In the genomic region with DNA sequence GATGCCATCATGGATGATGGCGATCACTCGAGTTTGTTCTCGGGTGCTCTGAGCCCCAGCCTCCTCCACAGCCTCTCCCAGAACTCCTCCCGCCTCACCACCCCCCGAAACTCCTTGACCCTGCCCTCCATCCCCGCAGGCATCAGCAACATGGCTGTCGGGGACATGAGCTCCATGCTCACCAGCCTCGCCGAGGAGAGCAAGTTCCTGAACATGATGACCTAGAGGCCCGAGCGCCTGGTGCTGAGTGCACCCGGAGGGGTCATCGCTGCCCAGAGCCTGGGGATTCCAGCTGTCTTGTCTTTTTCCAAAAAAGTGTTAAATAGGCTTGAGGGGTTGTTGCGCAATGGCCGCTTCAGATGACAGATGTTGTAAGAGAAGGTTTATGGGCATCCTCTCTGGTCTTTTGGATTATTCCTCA, we compare ENCODE assay signal across 26 cellular contexts.
DNase-seq lines count a peak whose midpoint lies in the region; ATAC-seq and TF ChIP-seq lines count a peak whose summit lies in the region.
"Had no signal": no experiment of that assay in that cellular context is flagged by ENCODE, and none has a peak within 500 bp of the region (broad histone marks: within the 10 kb centered on the region; RNA-seq: fewer than 3 reads in every experiment).

No MANE protein-coding gene starts in this region.

- no peaks in the 10 kb centered on the region for H3K27me3 Mint-ChIP-seq in activated CD8-positive, alpha-beta memory T cell treated with anti-CD3 and anti-CD28 coated beads, Interleukin-2, amount 10 ng/mL, durations not matched to agents 7 days and 5 days
- H3K27me3 Mint-ChIP-seq: activated CD4-positive, alpha-beta T cell treated with anti-CD3 and anti-CD28 coated beads for 36 hours; T-cell had no signal

- 88 to 94% (median 92%) methylated on average over 15 of the region's 15 CpGs for WGBS in spleen, 5 donors

- H3K36me3 ChIP-seq in spleen: peaks cover 0 to 21% (median 0%) of the 10 kb centered on the region in 6 donors
- H3K36me3 ChIP-seq: BLaER1, pancreas, right lobe of liver had no signal

- TF ChIP-seq CTCF in fibroblast of pulmonary artery (IDR thresholded peaks at IDR 0.05; ENCODE audit: low read length, missing control alignments): no peak
- TF ChIP-seq CTCF in spleen (IDR thresholded peaks at IDR 0.05 in 8 of 11, conservative IDR thresholded peaks at IDR 0.05 in 3 of 11): no peak

- no peak overlapping the region for H3K4me3 ChIP-seq in fibroblast of pulmonary artery (replicated peaks; ENCODE audit: low read depth, low read length)
- no peak overlapping the region for H3K4me3 ChIP-seq in spleen
- H3K4me3 ChIP-seq: BLaER1, body of pancreas, heart left ventricle, pancreas, right lobe of liver had no signal

- intact Hi-C loops in spleen (cut with DNase I; ENCODE audit: low total_unique reads): no loop called here

- H3K4me1 ChIP-seq in spleen: no peaks in the 10 kb centered on the region
- H3K4me1 ChIP-seq: body of pancreas, Caco-2, heart left ventricle, pancreas, right lobe of liver had no signal

- H3K4me3 Mint-ChIP-seq in activated CD8-positive, alpha-beta memory T cell treated with anti-CD3 and anti-CD28 coated beads, Interleukin-2, amount 10 ng/mL, durations not matched to agents 7 days and 5 days: no peak overlapping the region
- H3K4me3 Mint-ChIP-seq: activated CD4-positive, alpha-beta T cell treated with anti-CD3 and anti-CD28 coated beads for 36 hours; activated T-helper 17 cell treated with anti-CD3 and anti-CD28 coated beads, Interleukin-2, amount 50 U/mL, for 72 hours; natural killer cell treated with Interleukin-12 subunit alpha and Interleukin-12 subunit beta and Interleukin-15 and Interleukin-18, amount 100 ng/mL, for 72 hours; T-cell had no signal

- H3K9me3 Mint-ChIP-seq in activated CD8-positive, alpha-beta memory T cell treated with anti-CD3 and anti-CD28 coated beads, Interleukin-2, amount 10 ng/mL, durations not matched to agents 7 days and 5 days (ENCODE audit: low read depth): no peaks in the 10 kb centered on the region
- H3K9me3 Mint-ChIP-seq: activated T-helper 17 cell treated with anti-CD3 and anti-CD28 coated beads, Interleukin-2, amount 50 U/mL, for 72 hours; natural killer cell treated with Interleukin-12 subunit alpha and Interleukin-12 subunit beta and Interleukin-15 and Interleukin-18, amount 100 ng/mL, for 72 hours; T-cell had no signal

- no peaks in the 10 kb centered on the region for H3K36me3 Mint-ChIP-seq in activated CD8-positive, alpha-beta memory T cell treated with anti-CD3 and anti-CD28 coated beads, Interleukin-2, amount 10 ng/mL, durations not matched to agents 7 days and 5 days
- H3K36me3 Mint-ChIP-seq: natural killer cell treated with Interleukin-12 subunit alpha and Interleukin-12 subunit beta and Interleukin-15 and Interleukin-18, amount 100 ng/mL, for 72 hours; T-cell had no signal

- peaks cover 0 to 4% (median 0%) of the 10 kb centered on the region in 7 donors for H3K27me3 ChIP-seq in spleen (replicated peaks in 1 of 7)
- H3K27me3 ChIP-seq: BLaER1, body of pancreas, heart left ventricle, pancreas, right lobe of liver had no signal

- H3K27ac ChIP-seq in spleen: no peak overlapping the region
- H3K27ac ChIP-seq: BLaER1, body of pancreas, heart left ventricle, pancreas, right lobe of liver had no signal

- no peak for TF ChIP-seq POLR2A in spleen (IDR thresholded peaks at IDR 0.05)

- no peak for ATAC-seq in activated CD8-positive, alpha-beta memory T cell treated with anti-CD3 and anti-CD28 coated beads, Interleukin-2, amount 10 ng/mL, durations not matched to agents 7 days and 5 days
- ATAC-seq in GM21515 (IDR thresholded peaks at IDR 0.05; ENCODE audit: unreplicated experiment) (no peak), GM19397 (IDR thresholded peaks at IDR 0.05; ENCODE audit: unreplicated experiment) (no peak)
- ATAC-seq: activated CD4-positive, alpha-beta T cell treated with anti-CD3 and anti-CD28 coated beads for 36 hours; activated T-helper 17 cell treated with anti-CD3 and anti-CD28 coated beads, Interleukin-2, amount 50 U/mL, for 72 hours; body of pancreas; heart left ventricle; left colon; natural killer cell treated with Interleukin-12 subunit alpha and Interleukin-12 subunit beta and Interleukin-15 and Interleukin-18, amount 100 ng/mL, for 72 hours; pancreas; right lobe of liver; T-cell had no signal

- DNase-seq in activated CD8-positive, alpha-beta memory T cell treated with anti-CD3 and anti-CD28 coated beads, Interleukin-2, amount 10 ng/mL, durations not matched to agents 7 days and 5 days: peak; percentile 27
- no peak for DNase-seq in activated CD8-positive, alpha-beta memory T cell treated with anti-CD3 and anti-CD28 coated beads, Interleukin-2, amount 50 U/mL, for 48 hours
- DNase-seq in SKM-1 (lab: John Stamatoyannopoulos, UW; ENCODE audit: unreplicated experiment): peak; percentile 6
- peak; percentile 17 for DNase-seq in fibroblast of pulmonary artery (ENCODE audit: low read depth)
- DNase-seq in spleen: peak; percentile 73
- DNase-seq in effector CD4-positive, alpha-beta T cell: no peak
- DNase-seq: activated CD4-positive, alpha-beta T cell treated with anti-CD3 and anti-CD28 coated beads for 36 hours; body of pancreas; Caco-2; DND-41; heart left ventricle; left colon; midbrain; NCI-H1694; NCI-H748 treated with DMSO at 0.1 percent for 48 hours; OCI-M1; pancreas; SHP77; substantia nigra; T-cell had no signal

- H3K4me1 Mint-ChIP-seq in activated CD8-positive, alpha-beta memory T cell treated with anti-CD3 and anti-CD28 coated beads, Interleukin-2, amount 10 ng/mL, durations not matched to agents 7 days and 5 days: no peaks in the 10 kb centered on the region
- H3K4me1 Mint-ChIP-seq: activated CD4-positive, alpha-beta T cell treated with anti-CD3 and anti-CD28 coated beads for 36 hours; activated T-helper 17 cell treated with anti-CD3 and anti-CD28 coated beads, Interleukin-2, amount 50 U/mL, for 72 hours; T-cell had no signal

- H3K27ac Mint-ChIP-seq in activated CD8-positive, alpha-beta memory T cell treated with anti-CD3 and anti-CD28 coated beads, Interleukin-2, amount 10 ng/mL, durations not matched to agents 7 days and 5 days: no peak overlapping the region
- H3K27ac Mint-ChIP-seq: activated CD4-positive, alpha-beta T cell treated with anti-CD3 and anti-CD28 coated beads for 36 hours; activated T-helper 17 cell treated with anti-CD3 and anti-CD28 coated beads, Interleukin-2, amount 50 U/mL, for 72 hours; natural killer cell treated with Interleukin-12 subunit alpha and Interleukin-12 subunit beta and Interleukin-15 and Interleukin-18, amount 100 ng/mL, for 72 hours; T-cell had no signal

- CTCF ChIA-PET in activated CD8-positive, alpha-beta memory T cell treated with anti-CD3 and anti-CD28 coated beads, Interleukin-2, amount 10 ng/mL, durations not matched to agents 7 days and 5 days (lab: Charles Lee): no interaction called here

- H3K9me3 ChIP-seq in spleen: peaks cover 0 to 4% (median 0%) of the 10 kb centered on the region in 8 donors
- H3K9me3 ChIP-seq: body of pancreas, Caco-2, heart left ventricle, pancreas, right lobe of liver had no signal

Comparison
In these comparisons a context has a peak if more than half of its experiments do, and no peak if none do; other contexts are left out.
1. DNase-seq: peak in activated CD8-positive, alpha-beta memory T cell treated with anti-CD3 and anti-CD28 coated beads, Interleukin-2, amount 10 ng/mL, durations not matched to agents 7 days and 5 days (single experiment), SKM-1 (single experiment), fibroblast of pulmonary artery (single experiment) and spleen (single experiment); none in activated CD8-positive, alpha-beta memory T cell treated with anti-CD3 and anti-CD28 coated beads, Interleukin-2, amount 50 U/mL, for 48 hours (single experiment) and effector CD4-positive, alpha-beta T cell (single experiment).